In the genomic region with DNA sequence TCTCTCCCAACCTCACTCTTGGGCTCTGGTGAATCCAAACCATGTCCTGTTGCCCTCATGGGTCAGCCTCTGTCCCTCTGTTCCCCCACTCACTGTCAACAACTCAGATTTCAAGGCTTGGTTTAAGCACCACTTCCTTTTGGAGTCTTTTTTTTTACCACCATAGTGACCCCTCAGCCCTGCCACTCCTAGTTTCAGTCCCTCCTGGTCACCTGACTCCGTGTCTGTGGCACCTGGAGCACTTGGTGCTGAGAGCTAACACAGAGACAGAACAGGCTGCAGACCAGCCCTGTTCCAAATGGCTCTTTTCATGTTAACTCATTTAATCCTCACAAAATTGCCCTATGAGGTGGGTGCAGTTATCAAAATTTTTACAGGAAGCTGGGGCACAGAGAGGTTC, we compare ENCODE assay signal across 17 cellular contexts. TPM values are rescaled to one million over a fixed set of nuclear protein-coding genes. Genes with fewer than 3 reads are reported as not detected.
DNase-seq lines count a peak whose midpoint lies in the region; ATAC-seq and TF ChIP-seq lines count a peak whose summit lies in the region.
"Had no signal": no experiment of that assay in that cellular context is flagged by ENCODE, and none has a peak within 500 bp of the region (broad histone marks: within the 10 kb centered on the region; RNA-seq: fewer than 3 reads in every experiment).

No MANE protein-coding gene starts in this region.

- no peak for ATAC-seq in GM23338
- ATAC-seq: left lung had no signal

- no peaks in the 10 kb centered on the region for H3K27me3 ChIP-seq in CD4-positive, alpha-beta memory T cell (ENCODE audit: insufficient read depth, low read length)
- H3K27me3 ChIP-seq in GM23338 (ENCODE audit: insufficient read depth) (no peaks in the 10 kb centered on the region), mesenchymal stem cell (ENCODE audit: control insufficient read depth in 1 of 2, insufficient read depth in 1 of 2, low read length in 2 of 2) (no peaks in the 10 kb centered on the region)
- H3K27me3 ChIP-seq: colonic mucosa, left lung had no signal

- POLR2A ChIA-PET in CD4-positive, alpha-beta memory T cell (lab: Charles Lee; ENCODE audit: partially characterized antibody), result no interaction called here
- POLR2A ChIA-PET in activated CD4-positive, alpha-beta memory T cell treated with anti-CD3 and anti-CD28 coated beads for 36 hours (lab: Charles Lee), result interaction anchor here (0.8 to 0.9 kb wide), 2 partner anchors 56 to 138 kb away, joined by 3 read pairs; no protein-coding TSS in a partner anchor

- H3K4ac ChIP-seq in mesenchymal stem cell (ENCODE audit: low read depth in 1 of 2, low read length in 2 of 2), result no peak overlapping the region

- H3K27ac Mint-ChIP-seq in CD4-positive, alpha-beta memory T cell, result peak overlapping the region; percentile 92 to 100 (median 100)
- no peak overlapping the region for H3K27ac Mint-ChIP-seq in GM23338
- H3K27ac Mint-ChIP-seq in activated CD4-positive, alpha-beta memory T cell treated with anti-CD3 and anti-CD28 coated beads for 36 hours, result peak overlapping the region; percentile 98

- H3K4me3 ChIP-seq in CD4-positive, alpha-beta memory T cell (ENCODE audit: low read length in 2 of 2), result no peak overlapping the region
- H3K4me3 ChIP-seq in GM23338 (no peak overlapping the region), mesenchymal stem cell (ENCODE audit: insufficient read depth in 1 of 2, low read depth in 1 of 2, low read length in 2 of 2) (no peak overlapping the region)
- H3K4me3 ChIP-seq: colonic mucosa, left lung had no signal

- H3K18ac ChIP-seq in mesenchymal stem cell (ENCODE audit: low read depth in 1 of 2, low read length in 2 of 2), result peak overlapping the region in 1 of 2 experiments; percentile 78

- H4K8ac ChIP-seq in mesenchymal stem cell (ENCODE audit: low read length), result no peak overlapping the region

- H3K79me2 ChIP-seq in GM23338 (replicated peaks; ENCODE audit: insufficient read depth), result no peaks in the 10 kb centered on the region

- H4K20me1 ChIP-seq in GM23338 (replicated peaks; ENCODE audit: insufficient read depth), result no peaks in the 10 kb centered on the region

- no peaks in the 10 kb centered on the region for H3K79me1 ChIP-seq in mesenchymal stem cell (replicated peaks; ENCODE audit: low read length, poor library complexity, severe bottlenecking)

- 93% methylated on average over 1 of the region's 1 CpG for WGBS in mesenchymal stem cell

- H3K9ac ChIP-seq in mesenchymal stem cell (ENCODE audit: low read length), result no peak overlapping the region

- no peak overlapping the region for H2BK5ac ChIP-seq in mesenchymal stem cell (ENCODE audit: low read depth, low read length, poor library complexity, severe bottlenecking)

- H2BK12ac ChIP-seq in mesenchymal stem cell (ENCODE audit: low read length in 2 of 2), result no peak overlapping the region

- H2BK15ac ChIP-seq in mesenchymal stem cell (ENCODE audit: low read depth, poor library complexity, severe bottlenecking), result no peak overlapping the region

- CTCF ChIA-PET in CD4-positive, alpha-beta memory T cell (lab: Charles Lee; ENCODE audit: partially characterized antibody), result interaction anchor here (0.6 kb wide), 1 partner anchor 146 kb away, joined by 3 read pairs; no protein-coding TSS in a partner anchor
- CTCF ChIA-PET in activated CD4-positive, alpha-beta memory T cell treated with anti-CD3 and anti-CD28 coated beads for 36 hours (lab: Charles Lee), result interaction anchor here (1.1 kb wide), 1 partner anchor 21 kb away, joined by 3 read pairs; no protein-coding TSS in a partner anchor

- peaks cover 0 to 2% of the 10 kb centered on the region in 2 donors for H3K36me3 Mint-ChIP-seq in CD4-positive, alpha-beta memory T cell
- H3K36me3 Mint-ChIP-seq in GM23338 (ENCODE audit: low read depth), result no peaks in the 10 kb centered on the region; the same call in 2 of the 3 replicates
- H3K36me3 Mint-ChIP-seq in activated CD4-positive, alpha-beta memory T cell treated with anti-CD3 and anti-CD28 coated beads for 36 hours, result peaks cover 6% of the 10 kb centered on the region

- peaks cover 50 to 66% (median 58%) of the 10 kb centered on the region in 4 donors for H3K4me1 Mint-ChIP-seq in CD4-positive, alpha-beta memory T cell
- peaks cover 49% of the 10 kb centered on the region for H3K4me1 Mint-ChIP-seq in GM23338
- peaks cover 83% of the 10 kb centered on the region for H3K4me1 Mint-ChIP-seq in activated CD4-positive, alpha-beta memory T cell treated with anti-CD3 and anti-CD28 coated beads for 36 hours (ENCODE audit: low read depth)

- H3K4me3 Mint-ChIP-seq in CD4-positive, alpha-beta memory T cell, result peak overlapping the region; percentile 28 to 95 (median 90)
- H3K4me3 Mint-ChIP-seq in GM23338, result no peak overlapping the region; the same call in 2 of the 3 replicates
- peak overlapping the region; percentile 82 for H3K4me3 Mint-ChIP-seq in activated CD4-positive, alpha-beta memory T cell treated with anti-CD3 and anti-CD28 coated beads for 36 hours

- H3K9me3 Mint-ChIP-seq in CD4-positive, alpha-beta memory T cell, result peaks cover 0 to 5% (median under 1%) of the 10 kb centered on the region in 8 donors
- no peaks in the 10 kb centered on the region for H3K9me3 Mint-ChIP-seq in GM23338
- no peaks in the 10 kb centered on the region for H3K9me3 Mint-ChIP-seq in activated CD4-positive, alpha-beta memory T cell treated with anti-CD3 and anti-CD28 coated beads for 36 hours

- H2AK5ac ChIP-seq in mesenchymal stem cell (ENCODE audit: low read length, severe bottlenecking), result peak overlapping the region; percentile 14

- no peak overlapping the region for H2BK120ac ChIP-seq in mesenchymal stem cell (ENCODE audit: low read depth, low read length)

- H3K23ac ChIP-seq in mesenchymal stem cell (ENCODE audit: low read length in 2 of 2), result no peak overlapping the region

- no peak overlapping the region for H3K27ac ChIP-seq in CD4-positive, alpha-beta memory T cell (ENCODE audit: low read depth, low read length)
- H3K27ac ChIP-seq in GM23338 (ENCODE audit: low read depth) (no peak overlapping the region), mesenchymal stem cell (ENCODE audit: low read length, poor library complexity, severe bottlenecking) (no peak overlapping the region)
- H3K27ac ChIP-seq: colonic mucosa, neutrophil had no signal

- no peak overlapping the region for H4K91ac ChIP-seq in mesenchymal stem cell (ENCODE audit: low read length)

- no peak overlapping the region for H3K14ac ChIP-seq in mesenchymal stem cell (ENCODE audit: low read length in 2 of 2)

- no peaks in the 10 kb centered on the region for H3K9me2 ChIP-seq in GM23338 (ENCODE audit: insufficient read depth)

- no peaks in the 10 kb centered on the region for H3F3A ChIP-seq in GM23338 (replicated peaks; ENCODE audit: low read depth)

- H3K27me3 Mint-ChIP-seq in CD4-positive, alpha-beta memory T cell, result no peaks in the 10 kb centered on the region
- peaks cover 11% of the 10 kb centered on the region for H3K27me3 Mint-ChIP-seq in GM23338 (ENCODE audit: insufficient read depth, low read depth, poor library complexity)
- no peaks in the 10 kb centered on the region for H3K27me3 Mint-ChIP-seq in activated CD4-positive, alpha-beta memory T cell treated with anti-CD3 and anti-CD28 coated beads for 36 hours

- peaks cover 57% of the 10 kb centered on the region for H3K4me1 ChIP-seq in CD4-positive, alpha-beta memory T cell (ENCODE audit: insufficient read depth, low read length)
- H3K4me1 ChIP-seq in GM23338 (ENCODE audit: insufficient read depth) (peaks cover 14% of the 10 kb centered on the region), mesenchymal stem cell (ENCODE audit: control insufficient read depth, insufficient read depth, low read depth, low read length) (peaks cover 44% of the 10 kb centered on the region)
- H3K4me1 ChIP-seq: colonic mucosa had no signal

- no peaks in the 10 kb centered on the region for H3K36me3 ChIP-seq in CD4-positive, alpha-beta memory T cell (ENCODE audit: insufficient read depth, low read length)
- H3K36me3 ChIP-seq in GM23338 (ENCODE audit: insufficient read depth), result no peaks in the 10 kb centered on the region
- no peaks in the 10 kb centered on the region for H3K36me3 ChIP-seq in mesenchymal stem cell (ENCODE audit: control insufficient read depth in 1 of 2, insufficient read depth in 2 of 2, low read depth in 1 of 2, low read length in 2 of 2)
- H3K36me3 ChIP-seq: colonic mucosa, left lung, neutrophil had no signal

- intact Hi-C loops in CD4-positive, alpha-beta memory T cell (cut with micrococcal nuclease), result no loop called here
- intact Hi-C loops in activated CD4-positive, alpha-beta memory T cell treated with anti-CD3 and anti-CD28 coated beads for 36 hours (cut with micrococcal nuclease), result loop anchor here (5.0 kb wide), 3 partner anchors 146 to 351 kb away; partner anchors contain the start of gene ADD3

- 0 out of 2 replicates have a peak overlapping the region, but pooled peaks have one; percentile 32 for H3K4me2 ChIP-seq in GM23338
- H3K4me2 ChIP-seq in mesenchymal stem cell (ENCODE audit: low read length, poor library complexity, severe bottlenecking), result no peak overlapping the region

- H2AFZ ChIP-seq in GM23338, result no peak overlapping the region
- H2AFZ ChIP-seq in mesenchymal stem cell (ENCODE audit: low read depth, low read length), result no peak overlapping the region

- no peak for DNase-seq in CD4-positive, alpha-beta memory T cell
- DNase-seq in GM23338 (ENCODE audit: low spot score) (no peak), mesenchymal stem cell (no peak), ureter (ENCODE audit: low spot score) (no peak), NCI-H2196 (lab: John Stamatoyannopoulos, UW; ENCODE audit: unreplicated experiment) (no peak), NCI-H69 (lab: John Stamatoyannopoulos, UW) (no peak)
- no peak for DNase-seq in activated CD4-positive, alpha-beta memory T cell treated with anti-CD3 and anti-CD28 coated beads for 36 hours
- no peak for DNase-seq in NK-92 treated with Interleukin-12 subunit alpha and Interleukin-12 subunit beta, amount 100 ng/mL, for 24 hours (lab: John Stamatoyannopoulos, UW)
- DNase-seq: aorta, colonic mucosa, GDM1, hypothalamus, left lung, NCI-H1436, NCI-H510A treated with DMSO at 0.1 percent for 48 hours, T1000 had no signal

- TF ChIP-seq CTCF in GM23338 (conservative IDR thresholded peaks at IDR 0.05; ENCODE audit: low read depth in 2 of 2), result no peak

- no peaks in the 10 kb centered on the region for H3K9me3 ChIP-seq in CD4-positive, alpha-beta memory T cell (ENCODE audit: control insufficient read depth in 1 of 2, low read length in 2 of 2)
- no peaks in the 10 kb centered on the region for H3K9me3 ChIP-seq in mesenchymal stem cell (ENCODE audit: control insufficient read depth, low read length)
- H3K9me3 ChIP-seq: colonic mucosa, left lung, neutrophil had no signal

TF ChIP-seq in GM23338, 12 proteins besides CTCF, POLR2A, EP300 and RAD21 (continues in another document):
- TF ChIP-seq NANOG (IDR thresholded peaks at IDR 0.05; ENCODE audit: borderline replicate concordance), result no peak

RNA-seq across cellular contexts. Expression of gene SMNDC1, which starts 53.6 kb away (rescaled TPM):
- 10 to 100 TPM; 39.0 to 39.3 TPM for total RNA-seq in CD4-positive, alpha-beta memory T cell
- 10 to 100 TPM; 11.3 to 22.6 TPM for polyA plus RNA-seq in CD4-positive, alpha-beta memory T cell
- 28.4 and 29.9 TPM in 2 replicates for total RNA-seq in GM23338 (2014; rRNA removed; shearing (Covaris generic))
- 41.9 and 45.1 TPM in 2 replicates for polyA plus RNA-seq in GM23338 (2016; fragmentation: Nextera tagmentation; extraction: Ambion mirVana)
- total RNA-seq in activated CD4-positive, alpha-beta memory T cell treated with anti-CD3 and anti-CD28 coated beads for 36 hours, result 10 to 100 TPM; 44.1 to 48.3 TPM
- 27.4 TPM for polyA plus RNA-seq in mesenchymal stem cell (2013, experiment 1 of 2)
- polyA plus RNA-seq in mesenchymal stem cell (2013, experiment 2 of 2), result 26.1 TPM
- total RNA-seq in ureter, result 27.9 TPM
